In the genomic region with DNA sequence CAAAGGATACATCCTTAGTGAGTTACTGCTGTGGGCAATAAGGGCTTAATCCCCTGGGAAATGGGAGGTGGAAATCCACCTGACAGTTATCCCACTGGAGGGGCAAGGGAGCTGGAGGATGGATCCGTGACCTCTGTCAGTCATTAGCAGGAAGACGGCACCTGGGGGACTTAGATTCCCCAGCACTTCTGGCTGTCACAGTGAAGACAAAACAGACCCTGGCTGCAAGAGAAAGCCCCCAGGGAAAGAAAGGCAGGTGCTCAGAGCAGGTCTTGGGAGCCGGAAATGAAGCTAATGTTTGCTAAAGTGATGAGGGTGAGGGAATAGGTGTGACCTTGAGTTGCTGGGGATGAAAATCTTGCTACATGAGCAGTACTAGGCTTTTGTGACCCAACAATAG, we compare ENCODE assay signal across 13 cellular contexts.
"Had no signal": no experiment of that assay in that cellular context is flagged by ENCODE, and none has a peak within 500 bp of the region (broad histone marks: within the 10 kb centered on the region; RNA-seq: fewer than 3 reads in every experiment).

No MANE protein-coding gene starts in this region.

- H3K36me3 ChIP-seq: esophagus muscularis mucosa, right atrium auricular region, thyroid gland, uterus had no signal

- H3K4me1 Mint-ChIP-seq: activated CD4-positive, alpha-beta T cell treated with anti-CD3 and anti-CD28 coated beads for 36 hours; immature natural killer cell; naive B cell had no signal

- H3K9me3 ChIP-seq: esophagus muscularis mucosa, right atrium auricular region, thyroid gland, uterus had no signal

- H3K36me3 Mint-ChIP-seq: immature natural killer cell, naive B cell had no signal

- H3K27ac ChIP-seq: esophagus muscularis mucosa, right atrium auricular region, skin epidermis, thyroid gland, uterus, VCaP had no signal

- H3K4me1 ChIP-seq: esophagus muscularis mucosa, right atrium auricular region, uterus had no signal

- DNase-seq: activated CD4-positive, alpha-beta T cell treated with anti-CD3 and anti-CD28 coated beads for 36 hours; activated CD8-positive, alpha-beta memory T cell treated with anti-CD3 and anti-CD28 coated beads, Interleukin-2, amount 50 U/mL, for 48 hours; activated CD8-positive, alpha-beta T cell treated with anti-CD3 and anti-CD28 coated beads for 36 hours; activated naive CD4-positive, alpha-beta T cell; immature natural killer cell; naive B cell; posterior cingulate gyrus; thyroid gland; uterus had no signal

- H3K27me3 ChIP-seq: right atrium auricular region, thyroid gland, uterus had no signal

- ATAC-seq: activated CD4-positive, alpha-beta T cell treated with anti-CD3 and anti-CD28 coated beads for 36 hours; activated CD8-positive, alpha-beta T cell treated with anti-CD3 and anti-CD28 coated beads for 36 hours had no signal

- H3K4me3 Mint-ChIP-seq: activated CD4-positive, alpha-beta T cell treated with anti-CD3 and anti-CD28 coated beads for 36 hours; activated CD8-positive, alpha-beta T cell treated with anti-CD3 and anti-CD28 coated beads for 36 hours; immature natural killer cell; naive B cell had no signal

- H3K9me3 Mint-ChIP-seq: activated CD8-positive, alpha-beta T cell treated with anti-CD3 and anti-CD28 coated beads for 36 hours had no signal

- H3K27ac Mint-ChIP-seq: activated CD4-positive, alpha-beta T cell treated with anti-CD3 and anti-CD28 coated beads for 36 hours; activated CD8-positive, alpha-beta T cell treated with anti-CD3 and anti-CD28 coated beads for 36 hours; immature natural killer cell; naive B cell had no signal

- H3K4me3 ChIP-seq: esophagus muscularis mucosa, right atrium auricular region, skin epidermis, thyroid gland, uterus had no signal
